8 cellular contexts compared by ENCODE assay signal in genomic region chr7:76020031-76020714, GRCh38. TPM values are rescaled to one million over a fixed set of nuclear protein-coding genes. Genes with fewer than 3 reads are reported as not detected.
DNase-seq lines count a peak whose midpoint lies in the region; ATAC-seq and TF ChIP-seq lines count a peak whose summit lies in the region.

No MANE protein-coding gene starts in this region.

- no peaks in the 10 kb centered on the region for H3K27me3 ChIP-seq in heart right ventricle

- no peak overlapping the region for H3K4me3 ChIP-seq in heart right ventricle

- WGBS in heart right ventricle, 2 donors: 41% methylated on average over 6 of the region's 6 CpGs

- peak overlapping the region in 1 of 10 donors; percentile 4 for H3K27ac ChIP-seq in heart right ventricle

- intact Hi-C loops in heart right ventricle (cut with DNase I): loop anchor here in 9 of 10 donors (1.0 to 5.0 kb wide), 4 partner anchors 153 to 155 kb away; no protein-coding TSS in a partner anchor

- no peaks in the 10 kb centered on the region for H3K9me3 ChIP-seq in heart right ventricle

- peaks cover 0 to 27% (median 15%) of the 10 kb centered on the region in 9 donors for H3K4me1 ChIP-seq in heart right ventricle

- peak; percentile 74 to 86 (median 82) for ATAC-seq in heart right ventricle
- no peak for ATAC-seq in HG02759 (IDR thresholded peaks at IDR 0.05; ENCODE audit: unreplicated experiment)
- no peak for ATAC-seq in GM21390 (IDR thresholded peaks at IDR 0.05; ENCODE audit: unreplicated experiment)

- peak; percentile 65 for DNase-seq in EH (ENCODE audit: low read depth)
- DNase-seq in LHCN-M2 (ENCODE audit: low read depth): peak; percentile 72
- DNase-seq in SKM-1 (lab: John Stamatoyannopoulos, UW; ENCODE audit: unreplicated experiment): peak; percentile 48
- DNase-seq in activated naive CD8-positive, alpha-beta T cell treated with anti-CD3 and anti-CD28 coated beads, Interleukin-2, amount 50 U/mL, for 16 hours (ENCODE audit: low read depth, low spot score): peak; percentile 33
- DNase-seq in heart right ventricle: peak; percentile 78 to 82
- DNase-seq in renal cortical epithelial cell (ENCODE audit: low read depth): peak; percentile 38

- H3K36me3 ChIP-seq in heart right ventricle: peaks cover 0 to 34% (median 0%) of the 10 kb centered on the region in 9 donors

- peak; percentile 79 to 96 (median 92) for TF ChIP-seq CTCF in heart right ventricle (IDR thresholded peaks at IDR 0.05)

RNA-seq across cellular contexts. Expression of gene TMEM120A, which starts 25.8 kb away (rescaled TPM):
- total RNA-seq in LHCN-M2 (2014; rRNA removed) (31.7 and 32.9 TPM in 2 replicates), heart right ventricle (100 to 1,000 TPM; 132 to 192 (median 149) TPM), renal cortical epithelial cell (17.9 and 19.2 TPM in 2 replicates)
- polyA plus RNA-seq in LHCN-M2 (2012): 83.4 TPM
- 100 to 1,000 TPM; 179 to 220 TPM for polyA plus RNA-seq in heart right ventricle

RNA-seq across cellular contexts. Expression of gene STYXL1, which starts 27.6 kb away (rescaled TPM):
- total RNA-seq in LHCN-M2 (2014; rRNA removed): 52.5 and 56.7 TPM in 2 replicates
- polyA plus RNA-seq in LHCN-M2 (2012): 57.0 TPM
- total RNA-seq in heart right ventricle: 10 to 100 TPM; 11.0 to 30.0 (median 16.9) TPM
- 10 to 100 TPM; 41.5 to 53.9 TPM for polyA plus RNA-seq in heart right ventricle
- 51.4 and 102 TPM in 2 replicates for total RNA-seq in renal cortical epithelial cell

RNA-seq across cellular contexts. Expression of gene MDH2, which starts 27.7 kb away (rescaled TPM):
- total RNA-seq in LHCN-M2 (2014; rRNA removed) (103 and 104 TPM in 2 replicates), heart right ventricle (100 to 1,000 TPM; 383 to 686 (median 453) TPM), renal cortical epithelial cell (29.5 and 80.6 TPM in 2 replicates)
- 252 TPM for polyA plus RNA-seq in LHCN-M2 (2012)
- 100 to 1,000 TPM in 1 of 2 donors, 10 to 100 TPM in 1; 66.1 to 252 TPM for polyA plus RNA-seq in heart right ventricle

Comparison
In these comparisons a context has a peak if more than half of its experiments do, and no peak if none do; other contexts are left out.
1. ATAC-seq: peak in heart right ventricle (8 of 8); none in HG02759 (single experiment) and GM21390 (single experiment).
2. Peak in every context shown above with its lines, with median percentiles within 50 percentile points of each other: DNase-seq.